ENCODE assay signal across 28 cellular contexts in genomic region chr15:77746254-77747174, GRCh38.
"Had no signal": no experiment of that assay in that cellular context is flagged by ENCODE, and none has a peak within 500 bp of the region (broad histone marks: within the 10 kb centered on the region; RNA-seq: fewer than 3 reads in every experiment).

No MANE protein-coding gene starts in this region.

- FAIRE-seq: colon had no signal

- H3K4me3 ChIP-seq: body of pancreas, gastroesophageal sphincter, heart right ventricle had no signal

- H3K27ac ChIP-seq: body of pancreas, esophagus muscularis mucosa, gastroesophageal sphincter, heart right ventricle had no signal

- H3K27me3 Mint-ChIP-seq: activated CD4-positive, alpha-beta T cell treated with anti-CD3 and anti-CD28 coated beads for 36 hours; activated CD4-positive, alpha-beta T cell treated with anti-CD3 and anti-CD28 coated beads, Interleukin-2, amount 10 ng/mL, durations not matched to agents 24 days and 14 days; activated naive CD4-positive, alpha-beta T cell treated with anti-CD3 and anti-CD28 coated beads, Interleukin-2, amount 50 U/mL, for 24 hours had no signal

- H3K9me3 ChIP-seq: body of pancreas, esophagus muscularis mucosa, gastroesophageal sphincter, heart right ventricle had no signal

- ATAC-seq: activated CD4-positive, alpha-beta T cell treated with anti-CD3 and anti-CD28 coated beads for 36 hours; activated CD8-positive, alpha-beta memory T cell treated with anti-CD3 and anti-CD28 coated beads, Interleukin-2, amount 10 ng/mL, durations not matched to agents 7 days and 5 days; activated CD8-positive, alpha-beta T cell treated with anti-CD3 and anti-CD28 coated beads, Interleukin-2, amount 10 ng/mL, durations not matched to agents 7 days and 5 days; body of pancreas; effector memory CD8-positive, alpha-beta T cell; gastroesophageal sphincter; heart right ventricle had no signal

- H3K36me3 ChIP-seq: esophagus muscularis mucosa, gastroesophageal sphincter, heart right ventricle had no signal

- DNase-seq: activated CD4-positive, alpha-beta memory T cell treated with anti-CD3 and anti-CD28 coated beads for 36 hours; activated CD4-positive, alpha-beta T cell treated with anti-CD3 and anti-CD28 coated beads for 36 hours; activated CD4-positive, alpha-beta T cell treated with anti-CD3 and anti-CD28 coated beads, Interleukin-2, amount 10 ng/mL, durations not matched to agents 24 days and 14 days; activated CD4-positive, CD25-positive, alpha-beta regulatory T cell; activated CD4-positive, CD25-positive, alpha-beta regulatory T cell treated with anti-CD3 and anti-CD28 coated beads, Interleukin-2, amount 50 U/mL, for 72 hours; activated CD8-positive, alpha-beta memory T cell treated with anti-CD3 and anti-CD28 coated beads, Interleukin-2, amount 10 ng/mL, durations not matched to agents 7 days and 5 days; activated CD8-positive, alpha-beta memory T cell treated with anti-CD3 and anti-CD28 coated beads, Interleukin-2, amount 50 U/mL, for 4 hours; activated CD8-positive, alpha-beta T cell treated with anti-CD3 and anti-CD28 coated beads, Interleukin-2, amount 10 ng/mL, durations not matched to agents 7 days and 5 days; activated effector memory CD4-positive, alpha-beta T cell treated with anti-CD3 and anti-CD28 coated beads, Interleukin-2, amount 50 U/mL, for 16 hours; activated naive CD4-positive, alpha-beta T cell treated with anti-CD3 and anti-CD28 coated beads for 36 hours; activated naive CD8-positive, alpha-beta T cell treated with anti-CD3 and anti-CD28 coated beads, Interleukin-2, amount 10 ng/mL, durations not matched to agents 7 days and 5 days; activated T-cell treated with anti-CD3 and anti-CD28 coated beads, Interleukin-2, amount 50 U/mL, for 1 hour; activated T-cell treated with anti-CD3 and anti-CD28 coated beads, Interleukin-2, amount 50 U/mL, for 48 hours; anterior cingulate cortex; body of pancreas; cortex of kidney; dermis blood vessel endothelial cell; effector CD4-positive, alpha-beta T cell; effector memory CD8-positive, alpha-beta T cell; foreskin melanocyte; heart right ventricle; T-helper 2 cell had no signal

- H3K9me3 Mint-ChIP-seq: activated CD4-positive, alpha-beta memory T cell treated with anti-CD3 and anti-CD28 coated beads for 36 hours; activated CD4-positive, alpha-beta T cell treated with anti-CD3 and anti-CD28 coated beads, Interleukin-2, amount 10 ng/mL, durations not matched to agents 24 days and 14 days; activated naive CD4-positive, alpha-beta T cell treated with anti-CD3 and anti-CD28 coated beads for 36 hours; activated naive CD4-positive, alpha-beta T cell treated with anti-CD3 and anti-CD28 coated beads, Interleukin-2, amount 50 U/mL, for 24 hours; activated naive CD8-positive, alpha-beta T cell treated with anti-CD3 and anti-CD28 coated beads, Interleukin-2, amount 10 ng/mL, durations not matched to agents 7 days and 5 days; activated T-helper 1 cell treated with anti-CD3 and anti-CD28 coated beads, Interleukin-12 subunit alpha, Interleukin-12 subunit beta, Interleukin-2, Interleukin-4 antibody, amounts not matched to agents 30 ng/mL and 10 ng/mL and 1 ng/mL, durations not matched to agents 14 hours and 24 hours and 36 hours; activated T-helper 2 cell treated with anti-CD3 and anti-CD28 coated beads, Interferon-gamma antibody, Interleukin-2, Interleukin-4, amounts not matched to agents 10 μg/mL and 5 μg/mL and 100 μg/mL, durations not matched to agents 14 hours and 24 hours and 36 hours; effector memory CD8-positive, alpha-beta T cell had no signal

- H3K4me1 ChIP-seq: body of pancreas, gastroesophageal sphincter, heart right ventricle had no signal

- H3K4me1 Mint-ChIP-seq: activated CD4-positive, alpha-beta T cell treated with anti-CD3 and anti-CD28 coated beads for 36 hours; activated CD4-positive, alpha-beta T cell treated with anti-CD3 and anti-CD28 coated beads, Interleukin-2, amount 10 ng/mL, durations not matched to agents 24 days and 14 days; activated CD8-positive, alpha-beta memory T cell treated with anti-CD3 and anti-CD28 coated beads, Interleukin-2, amount 10 ng/mL, durations not matched to agents 7 days and 5 days had no signal

- H3K27me3 ChIP-seq: body of pancreas had no signal

- H3K4me3 Mint-ChIP-seq: activated CD4-positive, alpha-beta memory T cell treated with anti-CD3 and anti-CD28 coated beads for 36 hours; activated CD4-positive, alpha-beta T cell treated with anti-CD3 and anti-CD28 coated beads for 36 hours; activated CD4-positive, alpha-beta T cell treated with anti-CD3 and anti-CD28 coated beads, Interleukin-2, amount 10 ng/mL, durations not matched to agents 24 days and 14 days; activated CD8-positive, alpha-beta memory T cell treated with anti-CD3 and anti-CD28 coated beads, Interleukin-2, amount 10 ng/mL, durations not matched to agents 7 days and 5 days; activated CD8-positive, alpha-beta T cell treated with anti-CD3 and anti-CD28 coated beads, Interleukin-2, amount 10 ng/mL, durations not matched to agents 7 days and 5 days; activated naive CD4-positive, alpha-beta T cell treated with anti-CD3 and anti-CD28 coated beads for 36 hours; activated naive CD4-positive, alpha-beta T cell treated with anti-CD3 and anti-CD28 coated beads, Interleukin-2, amount 50 U/mL, for 24 hours; activated naive CD8-positive, alpha-beta T cell treated with anti-CD3 and anti-CD28 coated beads, Interleukin-2, amount 10 ng/mL, durations not matched to agents 7 days and 5 days; activated T-helper 1 cell treated with anti-CD3 and anti-CD28 coated beads, Interleukin-12 subunit alpha, Interleukin-12 subunit beta, Interleukin-2, Interleukin-4 antibody, amounts not matched to agents 30 ng/mL and 10 ng/mL and 1 ng/mL, durations not matched to agents 14 hours and 24 hours and 36 hours had no signal

- H3K36me3 Mint-ChIP-seq: activated CD4-positive, alpha-beta memory T cell treated with anti-CD3 and anti-CD28 coated beads for 36 hours; activated CD8-positive, alpha-beta memory T cell treated with anti-CD3 and anti-CD28 coated beads, Interleukin-2, amount 10 ng/mL, durations not matched to agents 7 days and 5 days; activated naive CD4-positive, alpha-beta T cell treated with anti-CD3 and anti-CD28 coated beads, Interleukin-2, amount 50 U/mL, for 24 hours; activated naive CD8-positive, alpha-beta T cell treated with anti-CD3 and anti-CD28 coated beads, Interleukin-2, amount 10 ng/mL, durations not matched to agents 7 days and 5 days had no signal

- H3K27ac Mint-ChIP-seq: activated CD4-positive, alpha-beta memory T cell treated with anti-CD3 and anti-CD28 coated beads for 36 hours; activated CD4-positive, alpha-beta T cell treated with anti-CD3 and anti-CD28 coated beads for 36 hours; activated CD4-positive, alpha-beta T cell treated with anti-CD3 and anti-CD28 coated beads, Interleukin-2, amount 10 ng/mL, durations not matched to agents 24 days and 14 days; activated CD8-positive, alpha-beta memory T cell treated with anti-CD3 and anti-CD28 coated beads, Interleukin-2, amount 10 ng/mL, durations not matched to agents 7 days and 5 days; activated CD8-positive, alpha-beta T cell treated with anti-CD3 and anti-CD28 coated beads, Interleukin-2, amount 10 ng/mL, durations not matched to agents 7 days and 5 days; activated naive CD4-positive, alpha-beta T cell treated with anti-CD3 and anti-CD28 coated beads for 36 hours; activated naive CD4-positive, alpha-beta T cell treated with anti-CD3 and anti-CD28 coated beads, Interleukin-2, amount 50 U/mL, for 24 hours; activated naive CD8-positive, alpha-beta T cell treated with anti-CD3 and anti-CD28 coated beads, Interleukin-2, amount 10 ng/mL, durations not matched to agents 7 days and 5 days; activated T-helper 1 cell treated with anti-CD3 and anti-CD28 coated beads, Interleukin-12 subunit alpha, Interleukin-12 subunit beta, Interleukin-2, Interleukin-4 antibody, amounts not matched to agents 30 ng/mL and 10 ng/mL and 1 ng/mL, durations not matched to agents 14 hours and 24 hours and 36 hours; activated T-helper 2 cell treated with anti-CD3 and anti-CD28 coated beads, Interferon-gamma antibody, Interleukin-2, Interleukin-4, amounts not matched to agents 10 μg/mL and 5 μg/mL and 100 μg/mL, durations not matched to agents 14 hours and 24 hours and 36 hours had no signal
